8 cellular contexts compared by ENCODE assay signal in genomic region chr17:21275047-21275578, GRCh38. TPM values are rescaled to one million over a fixed set of nuclear protein-coding genes. Genes with fewer than 3 reads are reported as not detected.
DNase-seq lines count a peak whose midpoint lies in the region; ATAC-seq and TF ChIP-seq lines count a peak whose summit lies in the region.

No MANE protein-coding gene starts in this region.

- peak overlapping the region; percentile 69 for H3K4me3 ChIP-seq in AG04450 (ENCODE audit: low read depth, low read length)
- peak overlapping the region; percentile 88 for H3K4me3 ChIP-seq in SK-N-MC
- H3K4me3 ChIP-seq in foreskin fibroblast (ENCODE audit: low read depth in 1 of 2, low read length in 2 of 2): peak overlapping the region; percentile 49 to 58
- H3K4me3 ChIP-seq in skin epidermis: peak overlapping the region; percentile 43 to 52 (median 49)

- CTCF ChIA-PET in AG04450 (lab: Charles Lee): no interaction called here

- ATAC-seq in GM19324 (IDR thresholded peaks at IDR 0.05; ENCODE audit: low FRiP score, unreplicated experiment) (peak; percentile 3), HG02763 (IDR thresholded peaks at IDR 0.05; ENCODE audit: unreplicated experiment) (no peak)

- DNase-seq in AG04450 (ENCODE audit: low read depth, low spot score) (no peak), SK-N-MC (ENCODE audit: low read depth, low spot score) (no peak), foreskin fibroblast (peak in 1 of 2 donors; percentile 42), posterior vena cava (ENCODE audit: low spot score) (no peak)
- no peak for DNase-seq in activated CD8-positive, alpha-beta memory T cell treated with anti-CD3 and anti-CD28 coated beads, Interleukin-2, amount 50 U/mL, for 48 hours

- H3K27me3 ChIP-seq in AG04450 (ENCODE audit: control insufficient read depth, insufficient read depth, low read length): peaks cover 4% of the 10 kb centered on the region

- POLR2A ChIA-PET in AG04450 (lab: Yijun Ruan, JAX): interaction anchor here (0.6 to 2.6 kb wide), 5 partner anchors 11 to 232 kb away, joined by 3 to 14 read pairs (median 4); partner anchors contain the start of genes TMEM11 and USP22

- H3K27ac ChIP-seq in AG04450 (ENCODE audit: low read depth, low read length) (no peak overlapping the region), SK-N-MC (no peak overlapping the region), skin epidermis (peak overlapping the region in 19 of 21 experiments; percentile 20 to 88 (median 66))

- intact Hi-C loops in posterior vena cava (cut with DNase I): loop anchor here in 1 of 2 donors (10.0 kb wide), 1 partner anchor 150 kb away; the partner anchor contains the start of gene DHRS7B

- H3K36me3 ChIP-seq in SK-N-MC (ENCODE audit: insufficient read depth, low read length): no peaks in the 10 kb centered on the region

- TF ChIP-seq CTCF in AG04450 (IDR thresholded peaks at IDR 0.05; ENCODE audit: low read depth, low read length) (no peak), foreskin fibroblast (IDR thresholded peaks at IDR 0.05; ENCODE audit: low read depth, low read length) (no peak)

- H3K9me3 ChIP-seq in AG04450 (ENCODE audit: control insufficient read depth, insufficient read depth, low read length) (no peaks in the 10 kb centered on the region; the same call in 1 of the 2 replicates), SK-N-MC (ENCODE audit: low read depth, low read length) (no peaks in the 10 kb centered on the region)

- H3K9ac ChIP-seq in SK-N-MC (ENCODE audit: insufficient read length): peak overlapping the region; percentile 79

RNA-seq across cellular contexts. Expression of gene MAP2K3, which starts 9.4 kb away (rescaled TPM):
- polyA plus RNA-seq in AG04450 (2011; rRNA removed): 13.7 and 24.0 TPM in 2 replicates
- polyA minus RNA-seq in AG04450 (2011; rRNA and poly(A)+ RNA removed): 19.0 and 26.1 TPM in 2 replicates
- 10 to 100 TPM; 47.7 to 83.4 TPM for total RNA-seq in posterior vena cava

RNA-seq across cellular contexts. Expression of gene NATD1, which starts 21.9 kb away (rescaled TPM):
- 4.0 and 5.2 TPM in 2 replicates for polyA plus RNA-seq in AG04450 (2011; rRNA removed)
- polyA minus RNA-seq in AG04450 (2011; rRNA and poly(A)+ RNA removed): 5.0 and 6.2 TPM in 2 replicates
- 1 to 10 TPM; 7.8 to 8.8 TPM for total RNA-seq in posterior vena cava

Comparison
In these comparisons a context has a peak if more than half of its experiments do, and no peak if none do; other contexts are left out.
1. H3K27ac ChIP-seq: peak in skin epidermis (19 of 21); none in AG04450 (single experiment) and SK-N-MC (single experiment).
2. Peak in every context shown above with its lines, with median percentiles within 50 percentile points of each other: H3K4me3 ChIP-seq.